1 cellular context compared by ENCODE assay signal in the genomic region with DNA sequence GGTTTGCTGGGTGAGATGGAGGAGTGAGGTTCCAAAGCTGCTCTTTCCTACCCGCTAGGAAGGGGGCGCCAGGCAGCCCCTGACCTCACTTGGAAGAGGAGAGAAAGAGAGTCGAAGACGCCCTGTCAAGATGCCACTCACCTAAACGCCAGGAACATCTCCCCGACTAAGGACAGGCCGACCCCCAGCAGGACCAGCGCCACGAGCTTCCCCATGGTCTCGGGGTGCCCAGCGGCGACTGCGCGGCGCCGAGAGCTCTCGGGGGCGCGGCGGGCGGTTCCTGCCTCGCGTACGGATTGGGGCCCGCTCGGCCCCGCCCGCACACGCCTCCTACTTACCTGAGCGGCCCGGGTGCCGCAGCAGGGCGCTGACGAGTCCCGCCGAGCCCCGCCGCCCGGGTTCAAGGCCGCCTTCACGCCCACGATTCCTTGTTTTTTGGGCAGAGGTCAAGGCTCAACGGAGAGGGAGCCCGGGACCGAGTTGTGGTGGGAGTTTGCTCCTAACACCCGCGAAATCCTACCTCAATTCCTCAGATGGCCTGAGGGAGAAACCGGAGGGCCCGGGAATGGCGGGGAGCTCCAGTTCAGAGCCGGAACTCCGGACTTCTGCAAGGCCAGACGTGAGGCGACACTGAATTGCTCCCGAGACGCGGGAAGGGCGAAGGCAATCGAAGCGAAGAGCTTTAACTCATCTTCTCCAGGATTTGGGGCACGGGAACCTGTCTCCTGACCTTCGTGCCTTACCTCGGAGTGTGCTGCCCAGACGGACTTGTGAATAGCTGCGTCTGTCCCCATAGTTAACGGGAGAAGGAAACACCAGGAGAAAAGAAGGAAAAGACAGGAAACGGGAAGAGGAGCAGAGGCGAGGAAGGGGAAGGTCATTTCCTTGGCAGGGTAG.
TF ChIP-seq lines count a peak whose summit lies in the region.

Gene PON3, minus strand, starts transcription at position 240 of the 897 bp plus-strand sequence. Its CDS starts 25 bp downstream, at position 215.

TF ChIP-seq in H1, 55 proteins besides CTCF, POLR2A, EP300 and RAD21:
- TF ChIP-seq BCL11A (IDR thresholded peaks at IDR 0.05; ENCODE audit: low read depth in 2 of 2, low read length in 2 of 2) (no peak), HDAC2 (IDR thresholded peaks at IDR 0.05; ENCODE audit: borderline replicate concordance in 1 of 2, low read depth in 2 of 2, low read length in 2 of 2) (no peak), RNF2 (IDR thresholded peaks at IDR 0.05; ENCODE audit: borderline replicate concordance, low read depth, low read length, missing control alignments, poor library complexity, severe bottlenecking) (no peak), ATF2 (IDR thresholded peaks at IDR 0.05; ENCODE audit: low read length) (no peak)
- TF ChIP-seq, protein P1, sequence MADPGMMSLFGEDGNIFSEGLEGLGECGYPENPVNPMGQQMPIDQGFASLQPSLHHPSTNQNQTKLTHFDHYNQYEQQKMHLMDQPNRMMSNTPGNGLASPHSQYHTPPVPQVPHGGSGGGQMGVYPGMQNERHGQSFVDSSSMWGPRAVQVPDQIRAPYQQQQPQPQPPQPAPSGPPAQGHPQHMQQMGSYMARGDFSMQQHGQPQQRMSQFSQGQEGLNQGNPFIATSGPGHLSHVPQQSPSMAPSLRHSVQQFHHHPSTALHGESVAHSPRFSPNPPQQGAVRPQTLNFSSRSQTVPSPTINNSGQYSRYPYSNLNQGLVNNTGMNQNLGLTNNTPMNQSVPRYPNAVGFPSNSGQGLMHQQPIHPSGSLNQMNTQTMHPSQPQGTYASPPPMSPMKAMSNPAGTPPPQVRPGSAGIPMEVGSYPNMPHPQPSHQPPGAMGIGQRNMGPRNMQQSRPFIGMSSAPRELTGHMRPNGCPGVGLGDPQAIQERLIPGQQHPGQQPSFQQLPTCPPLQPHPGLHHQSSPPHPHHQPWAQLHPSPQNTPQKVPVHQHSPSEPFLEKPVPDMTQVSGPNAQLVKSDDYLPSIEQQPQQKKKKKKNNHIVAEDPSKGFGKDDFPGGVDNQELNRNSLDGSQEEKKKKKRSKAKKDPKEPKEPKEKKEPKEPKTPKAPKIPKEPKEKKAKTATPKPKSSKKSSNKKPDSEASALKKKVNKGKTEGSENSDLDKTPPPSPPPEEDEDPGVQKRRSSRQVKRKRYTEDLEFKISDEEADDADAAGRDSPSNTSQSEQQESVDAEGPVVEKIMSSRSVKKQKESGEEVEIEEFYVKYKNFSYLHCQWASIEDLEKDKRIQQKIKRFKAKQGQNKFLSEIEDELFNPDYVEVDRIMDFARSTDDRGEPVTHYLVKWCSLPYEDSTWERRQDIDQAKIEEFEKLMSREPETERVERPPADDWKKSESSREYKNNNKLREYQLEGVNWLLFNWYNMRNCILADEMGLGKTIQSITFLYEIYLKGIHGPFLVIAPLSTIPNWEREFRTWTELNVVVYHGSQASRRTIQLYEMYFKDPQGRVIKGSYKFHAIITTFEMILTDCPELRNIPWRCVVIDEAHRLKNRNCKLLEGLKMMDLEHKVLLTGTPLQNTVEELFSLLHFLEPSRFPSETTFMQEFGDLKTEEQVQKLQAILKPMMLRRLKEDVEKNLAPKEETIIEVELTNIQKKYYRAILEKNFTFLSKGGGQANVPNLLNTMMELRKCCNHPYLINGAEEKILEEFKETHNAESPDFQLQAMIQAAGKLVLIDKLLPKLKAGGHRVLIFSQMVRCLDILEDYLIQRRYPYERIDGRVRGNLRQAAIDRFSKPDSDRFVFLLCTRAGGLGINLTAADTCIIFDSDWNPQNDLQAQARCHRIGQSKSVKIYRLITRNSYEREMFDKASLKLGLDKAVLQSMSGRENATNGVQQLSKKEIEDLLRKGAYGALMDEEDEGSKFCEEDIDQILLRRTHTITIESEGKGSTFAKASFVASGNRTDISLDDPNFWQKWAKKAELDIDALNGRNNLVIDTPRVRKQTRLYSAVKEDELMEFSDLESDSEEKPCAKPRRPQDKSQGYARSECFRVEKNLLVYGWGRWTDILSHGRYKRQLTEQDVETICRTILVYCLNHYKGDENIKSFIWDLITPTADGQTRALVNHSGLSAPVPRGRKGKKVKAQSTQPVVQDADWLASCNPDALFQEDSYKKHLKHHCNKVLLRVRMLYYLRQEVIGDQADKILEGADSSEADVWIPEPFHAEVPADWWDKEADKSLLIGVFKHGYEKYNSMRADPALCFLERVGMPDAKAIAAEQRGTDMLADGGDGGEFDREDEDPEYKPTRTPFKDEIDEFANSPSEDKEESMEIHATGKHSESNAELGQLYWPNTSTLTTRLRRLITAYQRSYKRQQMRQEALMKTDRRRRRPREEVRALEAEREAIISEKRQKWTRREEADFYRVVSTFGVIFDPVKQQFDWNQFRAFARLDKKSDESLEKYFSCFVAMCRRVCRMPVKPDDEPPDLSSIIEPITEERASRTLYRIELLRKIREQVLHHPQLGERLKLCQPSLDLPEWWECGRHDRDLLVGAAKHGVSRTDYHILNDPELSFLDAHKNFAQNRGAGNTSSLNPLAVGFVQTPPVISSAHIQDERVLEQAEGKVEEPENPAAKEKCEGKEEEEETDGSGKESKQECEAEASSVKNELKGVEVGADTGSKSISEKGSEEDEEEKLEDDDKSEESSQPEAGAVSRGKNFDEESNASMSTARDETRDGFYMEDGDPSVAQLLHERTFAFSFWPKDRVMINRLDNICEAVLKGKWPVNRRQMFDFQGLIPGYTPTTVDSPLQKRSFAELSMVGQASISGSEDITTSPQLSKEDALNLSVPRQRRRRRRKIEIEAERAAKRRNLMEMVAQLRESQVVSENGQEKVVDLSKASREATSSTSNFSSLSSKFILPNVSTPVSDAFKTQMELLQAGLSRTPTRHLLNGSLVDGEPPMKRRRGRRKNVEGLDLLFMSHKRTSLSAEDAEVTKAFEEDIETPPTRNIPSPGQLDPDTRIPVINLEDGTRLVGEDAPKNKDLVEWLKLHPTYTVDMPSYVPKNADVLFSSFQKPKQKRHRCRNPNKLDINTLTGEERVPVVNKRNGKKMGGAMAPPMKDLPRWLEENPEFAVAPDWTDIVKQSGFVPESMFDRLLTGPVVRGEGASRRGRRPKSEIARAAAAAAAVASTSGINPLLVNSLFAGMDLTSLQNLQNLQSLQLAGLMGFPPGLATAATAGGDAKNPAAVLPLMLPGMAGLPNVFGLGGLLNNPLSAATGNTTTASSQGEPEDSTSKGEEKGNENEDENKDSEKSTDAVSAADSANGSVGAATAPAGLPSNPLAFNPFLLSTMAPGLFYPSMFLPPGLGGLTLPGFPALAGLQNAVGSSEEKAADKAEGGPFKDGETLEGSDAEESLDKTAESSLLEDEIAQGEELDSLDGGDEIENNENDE (IDR thresholded peaks at IDR 0.05; ENCODE audit: insufficient replicate concordance, low read length), result no peak
